In genomic region chr2:175793649-175794048, GRCh38 we compare ENCODE assay signal across 29 cellular contexts.
"Had no signal": no experiment of that assay in that cellular context is flagged by ENCODE, and none has a peak within 500 bp of the region (broad histone marks: within the 10 kb centered on the region; RNA-seq: fewer than 3 reads in every experiment).

No MANE protein-coding gene starts in this region.

- H3K27ac ChIP-seq: adrenal gland, body of pancreas, esophagus squamous epithelium, gastroesophageal sphincter had no signal

- H3K27me3 ChIP-seq: adrenal gland, body of pancreas, esophagus squamous epithelium, gastroesophageal sphincter, heart right ventricle had no signal

- H3K9me3 ChIP-seq: adrenal gland had no signal

- H3K4me3 ChIP-seq: adrenal gland, body of pancreas, esophagus squamous epithelium, gastroesophageal sphincter, heart right ventricle had no signal

- H3K4me1 ChIP-seq: adrenal gland, body of pancreas, esophagus squamous epithelium, gastroesophageal sphincter had no signal

- DNase-seq: activated CD4-positive, alpha-beta memory T cell treated with anti-CD3 and anti-CD28 coated beads for 36 hours; activated CD4-positive, alpha-beta T cell treated with anti-CD3 and anti-CD28 coated beads for 36 hours; activated CD4-positive, alpha-beta T cell treated with anti-CD3 and anti-CD28 coated beads, Interleukin-2, amount 10 ng/mL, durations not matched to agents 24 days and 14 days; activated CD4-positive, CD25-positive, alpha-beta regulatory T cell; activated CD4-positive, CD25-positive, alpha-beta regulatory T cell treated with anti-CD3 and anti-CD28 coated beads, Interleukin-2, amount 50 U/mL, for 72 hours; activated CD8-positive, alpha-beta memory T cell treated with anti-CD3 and anti-CD28 coated beads, Interleukin-2, amount 10 ng/mL, durations not matched to agents 7 days and 5 days; activated CD8-positive, alpha-beta memory T cell treated with anti-CD3 and anti-CD28 coated beads, Interleukin-2, amount 50 U/mL, for 4 hours; activated CD8-positive, alpha-beta T cell treated with anti-CD3 and anti-CD28 coated beads, Interleukin-2, amount 10 ng/mL, durations not matched to agents 7 days and 5 days; activated effector memory CD4-positive, alpha-beta T cell treated with anti-CD3 and anti-CD28 coated beads, Interleukin-2, amount 50 U/mL, for 16 hours; activated naive CD4-positive, alpha-beta T cell treated with anti-CD3 and anti-CD28 coated beads for 36 hours; activated naive CD8-positive, alpha-beta T cell treated with anti-CD3 and anti-CD28 coated beads for 36 hours; activated naive CD8-positive, alpha-beta T cell treated with anti-CD3 and anti-CD28 coated beads, Interleukin-2, amount 50 U/mL, for 24 hours; activated T-cell treated with anti-CD3 and anti-CD28 coated beads, Interleukin-2, amount 50 U/mL, for 1 hour; activated T-cell treated with anti-CD3 and anti-CD28 coated beads, Interleukin-2, amount 50 U/mL, for 48 hours; adrenal gland; amygdala; aorta; body of pancreas; caudate nucleus; cortex of kidney; dermis blood vessel endothelial cell; effector CD4-positive, alpha-beta T cell; effector memory CD8-positive, alpha-beta T cell; erythroblast; esophagus squamous epithelium; foreskin melanocyte; heart right ventricle; T-helper 2 cell had no signal

- H3K36me3 ChIP-seq: adrenal gland, esophagus squamous epithelium, gastroesophageal sphincter, heart right ventricle had no signal
